Comparison of ENCODE assay signal across 12 cellular contexts in genomic region chr11:114279778-114280532, GRCh38. TPM values are rescaled to one million over a fixed set of nuclear protein-coding genes. Genes with fewer than 3 reads are reported as not detected.
A peak's percentile ranks its signal among the peaks of the same experiment; 100 is the strongest.
DNase-seq lines count a peak whose midpoint lies in the region; ATAC-seq and TF ChIP-seq lines count a peak whose summit lies in the region.
"Had no signal": no experiment of that assay in that cellular context is flagged by ENCODE, and none has a peak within 500 bp of the region (broad histone marks: within the 10 kb centered on the region; RNA-seq: fewer than 3 reads in every experiment).

No MANE protein-coding gene starts in this region.

- peaks cover 13% of the 10 kb centered on the region for H3K36me3 Mint-ChIP-seq in T-helper 17 cell (ENCODE audit: low read depth)
- H3K36me3 Mint-ChIP-seq: CD4-positive, alpha-beta memory T cell had no signal

- peak in 1 of 2 donors; percentile 10 for ATAC-seq in gastrocnemius medialis
- no peak for ATAC-seq in T-helper 17 cell

- in situ Hi-C loops in gastrocnemius medialis (cut with MboI; ENCODE audit: low sequenced_read_pairs in 4 of 4), result loop anchor here in 2 of 4 donors (25.0 kb wide), 1 partner anchor 393 kb away; the partner anchor contains the start of gene USP28 (in 2 of the 2)

- peaks cover 87% of the 10 kb centered on the region for H3K27me3 Mint-ChIP-seq in T-helper 17 cell

- H3K9me3 ChIP-seq in gastrocnemius medialis, result no peaks in the 10 kb centered on the region
- H3K9me3 ChIP-seq in T-helper 17 cell (ENCODE audit: control insufficient read depth, low read length, poor library complexity, severe bottlenecking), result no peaks in the 10 kb centered on the region
- H3K9me3 ChIP-seq: neutrophil had no signal

- peaks cover 6% of the 10 kb centered on the region for H3K4me1 Mint-ChIP-seq in T-helper 17 cell
- H3K4me1 Mint-ChIP-seq: CD4-positive, alpha-beta memory T cell had no signal

- intact Hi-C loops in gastrocnemius medialis (cut with DNase I; ENCODE audit: low total_unique reads), result loop anchor here (5.0 kb wide), 1 partner anchor 157 kb away; the partner anchor contains the start of gene REXO2

- no peak for TF ChIP-seq POLR2A in gastrocnemius medialis (IDR thresholded peaks at IDR 0.05)

- no peak overlapping the region for H3K4me3 Mint-ChIP-seq in T-helper 17 cell
- H3K4me3 Mint-ChIP-seq: CD4-positive, alpha-beta memory T cell had no signal

- peaks cover 10 to 13% of the 10 kb centered on the region in 2 donors for H3K4me1 ChIP-seq in gastrocnemius medialis

- no peak overlapping the region for H3K27ac Mint-ChIP-seq in T-helper 17 cell
- H3K27ac Mint-ChIP-seq: CD4-positive, alpha-beta memory T cell had no signal

- DNase-seq in ELR (ENCODE audit: low read depth), result peak; percentile 56
- DNase-seq in amniotic epithelial cell (ENCODE audit: low read depth), result peak; percentile 70
- DNase-seq in fibroblast of the aortic adventitia (ENCODE audit: low read depth), result peak; percentile 77
- DNase-seq in gastrocnemius medialis, result no peak
- DNase-seq in T-helper 17 cell, result no peak
- no peak for DNase-seq in SKM-1 treated with dmso at 0.1 percent for 144 hours (lab: John Stamatoyannopoulos, UW; ENCODE audit: unreplicated experiment)
- DNase-seq in NCI-H146 treated with DMSO at 0.1 percent for 48 hours (lab: John Stamatoyannopoulos, UW; ENCODE audit: unreplicated experiment), result no peak
- DNase-seq in NCI-H1105 treated with DMSO at 0.1 percent for 48 hours (lab: John Stamatoyannopoulos, UW), result no peak
- DNase-seq: activated gamma-delta T cell; CD4-positive, alpha-beta memory T cell; stimulated activated CD4-positive, alpha-beta T cell treated with anti-CD3 and anti-CD28 coated beads, Interleukin-4, amount 100 ng/mL, for 24 hours had no signal

- H3K27ac ChIP-seq in gastrocnemius medialis, result peak overlapping the region in 3 of 4 donors; percentile 33 to 52 (median 39)
- H3K27ac ChIP-seq: neutrophil had no signal

- no peak overlapping the region for H3K4me3 ChIP-seq in fibroblast of the aortic adventitia (ENCODE audit: low read depth, low read length)
- H3K4me3 ChIP-seq in gastrocnemius medialis, result no peak overlapping the region

- H3K36me3 ChIP-seq in gastrocnemius medialis, result no peaks in the 10 kb centered on the region
- H3K36me3 ChIP-seq: neutrophil had no signal

- TF ChIP-seq CTCF in fibroblast of the aortic adventitia (IDR thresholded peaks at IDR 0.05; ENCODE audit: insufficient read depth, low read length), result no peak
- TF ChIP-seq CTCF in gastrocnemius medialis (IDR thresholded peaks at IDR 0.05 in 4 of 5, conservative IDR thresholded peaks at IDR 0.05 in 1 of 5), result no peak

- H3K27me3 ChIP-seq in gastrocnemius medialis, result no peaks in the 10 kb centered on the region

RNA-seq across cellular contexts. Expression of gene NNMT, which starts 16.2 kb away (rescaled TPM):
- total RNA-seq in fibroblast of the aortic adventitia (ENCODE audit: low replicate concordance) (178 and 2,246 TPM in 2 replicates), gastrocnemius medialis (100 to 1,000 TPM; 157 to 968 (median 541) TPM), T-helper 17 cell (not detected)
- total RNA-seq: CD4-positive, alpha-beta memory T cell had no signal

Comparison
In these comparisons a context has a peak if more than half of its experiments do, and no peak if none do; other contexts are left out.
1. DNase-seq: peak in ELR (single experiment), amniotic epithelial cell (single experiment) and fibroblast of the aortic adventitia (single experiment); none in gastrocnemius medialis (0 of 2), T-helper 17 cell (0 of 3), SKM-1 treated with dmso at 0.1 percent for 144 hours (single experiment), NCI-H146 treated with DMSO at 0.1 percent for 48 hours (single experiment) and NCI-H1105 treated with DMSO at 0.1 percent for 48 hours (single experiment).
2. RNA of gene NNMT, which starts 16.2 kb away (total RNA-seq): 157 to 968 TPM in gastrocnemius medialis and 178 to 2,246 TPM in fibroblast of the aortic adventitia; not detected in T-helper 17 cell; every median in the first group is over 100 times any median in the second.